In genomic region chr17:82242698-82242976, GRCh38 we compare ENCODE assay signal across 1 cellular context.
TF ChIP-seq lines count a peak whose summit lies in the region.

No MANE protein-coding gene starts in this region.

TF ChIP-seq in HepG2, 621 proteins besides CTCF, POLR2A, EP300 and RAD21 (continued from another document and continues in another):
- TF ChIP-seq ZNF550 (CRISPR knock-in tag; IDR thresholded peaks at IDR 0.05; ENCODE audit: borderline replicate concordance), result 0 out of 2 replicates have a peak, but pooled peaks have one; percentile 10
- TF ChIP-seq STAT5B (CRISPR knock-in tag; IDR thresholded peaks at IDR 0.05), result 0 out of 2 replicates have a peak, but pooled peaks have one; percentile 16
- no peak for TF ChIP-seq JDP2 (CRISPR knock-in tag; IDR thresholded peaks at IDR 0.05; ENCODE audit: borderline replicate concordance)
- TF ChIP-seq ZNF12 (CRISPR knock-in tag; IDR thresholded peaks at IDR 0.05), result 0 out of 2 replicates have a peak, but pooled peaks have one; percentile 6
- 0 out of 2 replicates have a peak, but pooled peaks have one; percentile 65 for TF ChIP-seq ZNF430 (CRISPR knock-in tag; IDR thresholded peaks at IDR 0.05)
- TF ChIP-seq ZNF574 (CRISPR knock-in tag; IDR thresholded peaks at IDR 0.05), result peak; percentile 5; the same call in 1 of the 2 replicates
- TF ChIP-seq ZNF572 (CRISPR knock-in tag; IDR thresholded peaks at IDR 0.05), result no peak
- TF ChIP-seq PHB2 (IDR thresholded peaks at IDR 0.05; ENCODE audit: partially characterized antibody), result no peak
- TF ChIP-seq AKAP8 (CRISPR knock-in tag; IDR thresholded peaks at IDR 0.05), result peak; percentile 7; the same call in 1 of the 2 replicates
- peak; percentile 98 for TF ChIP-seq KDM2A (CRISPR knock-in tag; IDR thresholded peaks at IDR 0.05; ENCODE audit: borderline replicate concordance, low read depth)
- TF ChIP-seq RXRA (CRISPR knock-in tag; IDR thresholded peaks at IDR 0.05), result 0 out of 2 replicates have a peak, but pooled peaks have one; percentile 7
- peak; percentile 56; the same call in 1 of the 2 replicates for TF ChIP-seq ARID2 (CRISPR knock-in tag; IDR thresholded peaks at IDR 0.05; ENCODE audit: borderline replicate concordance)
- peak; percentile 17 for TF ChIP-seq AFF4 (CRISPR knock-in tag; IDR thresholded peaks at IDR 0.05)
- no peak; the same call in 1 of the 2 replicates for TF ChIP-seq KAT8 (CRISPR knock-in tag; IDR thresholded peaks at IDR 0.05)
- peak; percentile 63; the same call in 1 of the 2 replicates for TF ChIP-seq ZNF687 (CRISPR knock-in tag; IDR thresholded peaks at IDR 0.05)
- peak; percentile 17; the same call in 1 of the 2 replicates for TF ChIP-seq PHF21A (CRISPR knock-in tag; IDR thresholded peaks at IDR 0.05)
- 0 out of 4 replicates have a peak, but pooled peaks of 1 of the 2 experiments have one; percentile 25 for TF ChIP-seq NR2F1 (CRISPR knock-in tag; IDR thresholded peaks at IDR 0.05)
- no peak for TF ChIP-seq TFDP1 (CRISPR knock-in tag; IDR thresholded peaks at IDR 0.05; ENCODE audit: borderline replicate concordance)
- TF ChIP-seq U2AF1 (optimal IDR thresholded peaks at IDR 0.05; ENCODE audit: low read depth, low read length), result peak; percentile 94
- peak; percentile 2; the same call in 1 of the 2 replicates for TF ChIP-seq THAP9 (CRISPR knock-in tag; IDR thresholded peaks at IDR 0.05; ENCODE audit: borderline replicate concordance)
- TF ChIP-seq AGO1 (IDR thresholded peaks at IDR 0.05; ENCODE audit: low read depth, low read length, poor library complexity, severe bottlenecking), result peak; percentile 98
- peak; percentile 36; the same call in 1 of the 2 replicates for TF ChIP-seq ZNF558 (CRISPR knock-in tag; IDR thresholded peaks at IDR 0.05; ENCODE audit: borderline replicate concordance)
- no peak for TF ChIP-seq NFE2L2 (IDR thresholded peaks at IDR 0.05; ENCODE audit: low read length)
- 0 out of 2 replicates have a peak, but pooled peaks have one; percentile 3 for TF ChIP-seq MTERF4 (CRISPR knock-in tag; IDR thresholded peaks at IDR 0.05)
- peak; percentile 22; the same call in 1 of the 2 replicates for TF ChIP-seq NR1H2 (CRISPR knock-in tag; IDR thresholded peaks at IDR 0.05; ENCODE audit: borderline replicate concordance, low read depth)
- TF ChIP-seq SIX4 (CRISPR knock-in tag; IDR thresholded peaks at IDR 0.05), result 0 out of 2 replicates have a peak, but pooled peaks have one; percentile 8
- TF ChIP-seq ZNF710 (CRISPR knock-in tag; IDR thresholded peaks at IDR 0.05; ENCODE audit: borderline replicate concordance), result peak; percentile 38; the same call in 1 of the 2 replicates
- peak; percentile 14; the same call in 1 of the 2 replicates for TF ChIP-seq ZBTB10 (CRISPR knock-in tag; IDR thresholded peaks at IDR 0.05; ENCODE audit: borderline replicate concordance)
- TF ChIP-seq JARID2 (CRISPR knock-in tag; IDR thresholded peaks at IDR 0.05; ENCODE audit: insufficient replicate concordance), result peak; percentile 7
- TF ChIP-seq SMYD3 (CRISPR knock-in tag; IDR thresholded peaks at IDR 0.05), result peak; percentile 40; the same call in 1 of the 2 replicates
- TF ChIP-seq MED8 (CRISPR knock-in tag; IDR thresholded peaks at IDR 0.05; ENCODE audit: insufficient replicate concordance), result no peak
- TF ChIP-seq BRF2 (CRISPR knock-in tag; IDR thresholded peaks at IDR 0.05), result no peak; the same call in 1 of the 2 replicates
